Comparison of ENCODE assay signal across 1 cellular context in genomic region chr6:111769365-111770127, GRCh38.
TF ChIP-seq lines count a peak whose summit lies in the region.

No MANE protein-coding gene starts in this region.

TF ChIP-seq in HEK293, 187 proteins besides CTCF, POLR2A, EP300 and RAD21 (continued from another document):
- TF ChIP-seq ZNF280D (tag by site-specific recombination; IDR thresholded peaks at IDR 0.05) = no peak
- TF ChIP-seq ZNF664 (tag by site-specific recombination; IDR thresholded peaks at IDR 0.05) = no peak
